Comparison of ENCODE assay signal across 8 cellular contexts in the genomic region with DNA sequence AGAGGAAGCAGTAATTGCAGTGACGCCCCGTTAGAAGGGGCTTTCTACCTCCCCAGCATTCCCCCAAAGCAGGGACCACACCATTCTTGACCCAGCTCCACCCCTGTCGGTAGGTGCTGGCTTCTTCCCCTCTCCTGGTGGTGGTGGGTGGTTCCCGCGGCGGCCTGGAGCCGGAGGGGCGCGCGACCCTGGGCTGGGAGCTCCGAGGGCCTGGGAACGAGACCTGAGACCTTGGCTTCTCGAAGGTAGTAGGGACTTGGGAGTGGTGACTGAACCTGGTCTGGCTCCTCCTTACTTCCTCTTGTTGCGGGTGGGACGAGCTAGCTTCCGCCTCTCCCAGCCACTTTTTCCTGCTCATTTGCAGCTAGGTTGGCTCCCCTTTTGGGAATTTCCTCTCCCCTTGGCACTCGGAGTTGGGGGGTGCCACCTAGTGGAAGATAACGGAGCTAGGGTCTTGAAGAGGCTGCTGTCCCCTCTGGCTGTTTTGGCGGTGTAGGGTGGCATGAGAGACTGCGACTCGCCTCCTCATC. TPM values are rescaled to one million over a fixed set of nuclear protein-coding genes. Genes with fewer than 3 reads are reported as not detected.
A peak's percentile ranks its signal among the peaks of the same experiment; 100 is the strongest.
DNase-seq lines count a peak whose midpoint lies in the region; ATAC-seq and TF ChIP-seq lines count a peak whose summit lies in the region.

No MANE protein-coding gene starts in this region.

- H3K4me1 ChIP-seq in esophagus squamous epithelium (peaks cover 35 to 85% (median 38%) of the 10 kb centered on the region in 3 donors), thoracic aorta (ENCODE audit: control insufficient read depth in 1 of 2, low read depth in 2 of 2) (peaks cover 3 to 14% of the 10 kb centered on the region in 2 donors)

- no peak for TF ChIP-seq POLR2A in esophagus squamous epithelium (IDR thresholded peaks at IDR 0.05)

- H3K27me3 ChIP-seq in esophagus squamous epithelium: no peaks in the 10 kb centered on the region
- no peaks in the 10 kb centered on the region for H3K27me3 ChIP-seq in thoracic aorta (replicated peaks; ENCODE audit: insufficient read depth)

- ATAC-seq in HG02840 (IDR thresholded peaks at IDR 0.05; ENCODE audit: low FRiP score, unreplicated experiment) (peak; percentile 2), thoracic aorta (ENCODE audit: insufficient number of reproducible peaks, low FRiP score, low read depth) (no peak)

- H3K9me3 ChIP-seq in esophagus squamous epithelium (no peaks in the 10 kb centered on the region), thoracic aorta (no peaks in the 10 kb centered on the region)

- H3K27ac ChIP-seq in esophagus squamous epithelium (peak overlapping the region; percentile 96 to 100 (median 98)), thoracic aorta (peak overlapping the region; percentile 69 to 82)

- DNase-seq in ELF-1 (ENCODE audit: low read depth, low spot score) (peak; percentile 80), NCI-H510A treated with DMSO at 0.1 percent for 48 hours (lab: John Stamatoyannopoulos, UW) (peak; percentile 49), esophagus squamous epithelium (lab: John Stamatoyannopoulos, UW) (no peak), mucosa of gallbladder (ENCODE audit: low spot score) (peak; percentile 34), thoracic aorta (ENCODE audit: low spot score) (no peak), HPDE6-E6E7 (ENCODE audit: extremely low spot score) (no peak)
- DNase-seq in activated T-cell treated with anti-CD3 and anti-CD28 coated beads, Interleukin-2, amount 50 U/mL, for 1 hour: peak; percentile 58

- H3K4me3 ChIP-seq in esophagus squamous epithelium (peak overlapping the region; percentile 81 to 97 (median 90)), thoracic aorta (peak overlapping the region; percentile 84)

- intact Hi-C loops in esophagus squamous epithelium (cut with DNase I): no loop called here

- peaks cover 5 to 23% (median 14%) of the 10 kb centered on the region in 3 donors for H3K36me3 ChIP-seq in esophagus squamous epithelium
- peaks cover 4% of the 10 kb centered on the region for H3K36me3 ChIP-seq in thoracic aorta

- WGBS in esophagus squamous epithelium, 2 donors: 3% methylated on average over 5 of the region's 21 CpGs; no CpG with 5 or more reads in 1 of the 2 donors

- TF ChIP-seq CTCF in esophagus squamous epithelium (IDR thresholded peaks at IDR 0.05): peak in 4 of 6 experiments; percentile 16 to 50 (median 42)
- no peak for TF ChIP-seq CTCF in thoracic aorta (IDR thresholded peaks at IDR 0.05)

RNA-seq across cellular contexts. Expression of a gene that starts 0.5 kb away (rescaled TPM):
- 1,000 to 10,000 TPM in 1 of 4 donors, 100 to 1,000 TPM in 3; 428 to 1,204 (median 642) TPM for total RNA-seq in esophagus squamous epithelium
- 385 TPM for total RNA-seq in mucosa of gallbladder
- total RNA-seq in thoracic aorta: 100 to 1,000 TPM; 203 to 292 TPM

RNA-seq across cellular contexts. Expression of a gene that starts 18.1 kb away (rescaled TPM):
- total RNA-seq in esophagus squamous epithelium: 10 to 100 TPM in 1 of 4 donors, 1 to 10 TPM in 2, under 1 TPM in 1; 0.35 to 17.4 (median 3.2) TPM
- total RNA-seq in mucosa of gallbladder: 4.0 TPM
- total RNA-seq in thoracic aorta: under 1 TPM in 1 of 2 donors, not detected in 1; 0.63 TPM

RNA-seq across cellular contexts. Expression of a gene that starts 20.9 kb away (rescaled TPM):
- 100 to 1,000 TPM in 2 of 4 donors, 10 to 100 TPM in 2; 93.2 to 148 (median 107) TPM for total RNA-seq in esophagus squamous epithelium
- 140 TPM for total RNA-seq in mucosa of gallbladder
- 10 to 100 TPM; 63.2 to 74.6 TPM for total RNA-seq in thoracic aorta

RNA-seq across cellular contexts. Expression of a gene that starts 37.2 kb away (rescaled TPM):
- 1 to 10 TPM in 2 of 4 donors, under 1 TPM in 2; 0.23 to 1.1 (median 0.81) TPM for total RNA-seq in esophagus squamous epithelium
- total RNA-seq in mucosa of gallbladder: 1.4 TPM
- total RNA-seq in thoracic aorta: under 1 TPM in 1 of 2 donors, not detected in 1; 0.81 TPM

RNA-seq across cellular contexts. Expression of a gene that starts 43.9 kb away (rescaled TPM):
- total RNA-seq in esophagus squamous epithelium (under 1 TPM in 3 of 4 donors, not detected in 1; 0.26 to 0.76 (median 0.70) TPM), mucosa of gallbladder (2.9 TPM), thoracic aorta (1 to 10 TPM in 1 of 2 donors, under 1 TPM in 1; 0.28 to 3.4 TPM)

Comparison
In these comparisons a context has a peak if more than half of its experiments do, and no peak if none do; other contexts are left out.
1. DNase-seq: peak in ELF-1 (single experiment), NCI-H510A treated with DMSO at 0.1 percent for 48 hours (single experiment), activated T-cell treated with anti-CD3 and anti-CD28 coated beads, Interleukin-2, amount 50 U/mL, for 1 hour (single experiment) and mucosa of gallbladder (single experiment); none in esophagus squamous epithelium (single experiment), thoracic aorta (single experiment) and HPDE6-E6E7 (single experiment).